Comparison of ENCODE assay signal across 19 cellular contexts in genomic region chr4:147842573-147842972, GRCh38.
DNase-seq lines count a peak whose midpoint lies in the region; ATAC-seq and TF ChIP-seq lines count a peak whose summit lies in the region.
"Had no signal": no experiment of that assay in that cellular context is flagged by ENCODE, and none has a peak within 500 bp of the region (broad histone marks: within the 10 kb centered on the region; RNA-seq: fewer than 3 reads in every experiment).

No MANE protein-coding gene starts in this region.

- H3K4me1 Mint-ChIP-seq in neural crest cell (no peaks in the 10 kb centered on the region), Calu3 (ENCODE audit: low read depth, unreplicated experiment) (no peaks in the 10 kb centered on the region)
- H3K4me1 Mint-ChIP-seq: activated B cell treated with CpG ODN at 0.5 μM for 24 hours; activated CD8-positive, alpha-beta memory T cell treated with anti-CD3 and anti-CD28 coated beads, Interleukin-2, amount 10 ng/mL, durations not matched to agents 7 days and 5 days; central memory CD8-positive, alpha-beta T cell; naive thymus-derived CD4-positive, alpha-beta T cell had no signal

- TF ChIP-seq CTCF in KMS-11 (conservative IDR thresholded peaks at IDR 0.05; ENCODE audit: low read depth, low read length) (no peak), esophagus squamous epithelium (IDR thresholded peaks at IDR 0.05) (no peak), neural crest cell (conservative IDR thresholded peaks at IDR 0.05) (no peak), testis (IDR thresholded peaks at IDR 0.05) (no peak), Calu3 (IDR thresholded peaks at IDR 0.05; ENCODE audit: unreplicated experiment) (no peak)

- no peak overlapping the region for H3K9ac ChIP-seq in KMS-11

- no TSS peak for BruUV-seq in Calu3 (replicated peaks; lab: Mats Ljungman, UMichigan)

- H3K4me3 ChIP-seq in KMS-11 (IDR thresholded peaks at IDR 0.05; ENCODE audit: insufficient read depth, low read depth, low read length) = no peak overlapping the region
- H3K4me3 ChIP-seq in esophagus squamous epithelium = no peak overlapping the region
- no peak overlapping the region for H3K4me3 ChIP-seq in testis
- H3K4me3 ChIP-seq in aorta (ENCODE audit: low read length in 2 of 2) = no peak overlapping the region
- H3K4me3 ChIP-seq: GM12878 had no signal

- H3K4me3 Mint-ChIP-seq in neural crest cell = no peak overlapping the region
- H3K4me3 Mint-ChIP-seq in Calu3 (ENCODE audit: low read depth, unreplicated experiment) = no peak overlapping the region
- H3K4me3 Mint-ChIP-seq: activated B cell treated with CpG ODN at 0.5 μM for 24 hours; activated CD8-positive, alpha-beta memory T cell treated with anti-CD3 and anti-CD28 coated beads, Interleukin-2, amount 10 ng/mL, durations not matched to agents 7 days and 5 days; activated naive CD4-positive, alpha-beta T cell treated with anti-CD3 and anti-CD28 coated beads for 36 hours; CD14-positive monocyte; central memory CD8-positive, alpha-beta T cell; naive thymus-derived CD4-positive, alpha-beta T cell had no signal

- 0 out of 2 replicates have a peak overlapping the region, but pooled peaks have one; percentile 5 for H3K4me2 ChIP-seq in KMS-11

- H3K4me1 ChIP-seq in KMS-11 (ENCODE audit: low read depth, poor library complexity, severe bottlenecking) (peaks cover 55% of the 10 kb centered on the region), esophagus squamous epithelium (peaks cover 0 to 52% (median 11%) of the 10 kb centered on the region in 3 donors), testis (peaks cover 57% of the 10 kb centered on the region), aorta (ENCODE audit: control insufficient read depth in 1 of 2, insufficient read depth in 2 of 2, low read length in 2 of 2) (peaks cover 0 to 10% of the 10 kb centered on the region in 2 donors)

- no peaks in the 10 kb centered on the region for H3K9me3 Mint-ChIP-seq in neural crest cell
- H3K9me3 Mint-ChIP-seq in Calu3 (ENCODE audit: low read depth, unreplicated experiment) = no peaks in the 10 kb centered on the region
- H3K9me3 Mint-ChIP-seq: activated B cell treated with CpG ODN at 0.5 μM for 24 hours; activated naive CD4-positive, alpha-beta T cell treated with anti-CD3 and anti-CD28 coated beads for 36 hours; central memory CD8-positive, alpha-beta T cell; naive thymus-derived CD4-positive, alpha-beta T cell had no signal

- TF ChIP-seq POLR2A in esophagus squamous epithelium (IDR thresholded peaks at IDR 0.05) (no peak), testis (IDR thresholded peaks at IDR 0.05) (no peak)

- H3K27ac Mint-ChIP-seq in neural crest cell (ENCODE audit: unreplicated experiment) (peak overlapping the region; percentile 31), Calu3 (ENCODE audit: unreplicated experiment) (no peak overlapping the region)
- H3K27ac Mint-ChIP-seq: activated B cell treated with CpG ODN at 0.5 μM for 24 hours; activated CD8-positive, alpha-beta memory T cell treated with anti-CD3 and anti-CD28 coated beads, Interleukin-2, amount 10 ng/mL, durations not matched to agents 7 days and 5 days; activated naive CD4-positive, alpha-beta T cell treated with anti-CD3 and anti-CD28 coated beads for 36 hours; naive thymus-derived CD4-positive, alpha-beta T cell had no signal

- no peak overlapping the region for H2AFZ ChIP-seq in KMS-11 (ENCODE audit: low read depth)

- H3K9me3 ChIP-seq in esophagus squamous epithelium (no peaks in the 10 kb centered on the region), testis (no peaks in the 10 kb centered on the region), aorta (ENCODE audit: control insufficient read depth, low read length) (no peaks in the 10 kb centered on the region)

- peaks cover 27% of the 10 kb centered on the region; the same call in 1 of the 2 replicates for H3K79me2 ChIP-seq in KMS-11 (ENCODE audit: insufficient read depth, low read depth)

- no peak for ATAC-seq in aorta (ENCODE audit: low FRiP score)
- ATAC-seq: activated CD8-positive, alpha-beta memory T cell treated with anti-CD3 and anti-CD28 coated beads, Interleukin-2, amount 10 ng/mL, durations not matched to agents 7 days and 5 days; Panc1 had no signal

- H3K36me3 Mint-ChIP-seq in neural crest cell (ENCODE audit: low read depth) = no peaks in the 10 kb centered on the region
- H3K36me3 Mint-ChIP-seq in Calu3 (ENCODE audit: insufficient read depth, unreplicated experiment) = no peaks in the 10 kb centered on the region

- H3K27ac ChIP-seq in KMS-11 = no peak overlapping the region
- H3K27ac ChIP-seq in esophagus squamous epithelium = peak overlapping the region in 3 of 4 donors; percentile 35 to 93 (median 57)
- H3K27ac ChIP-seq in testis = peak overlapping the region; percentile 74 to 92
- no peak overlapping the region for H3K27ac ChIP-seq in aorta (ENCODE audit: low read depth in 1 of 2, low read length in 2 of 2)

- H3K27me3 Mint-ChIP-seq in neural crest cell (ENCODE audit: low read depth) (no peaks in the 10 kb centered on the region), Calu3 (ENCODE audit: unreplicated experiment) (no peaks in the 10 kb centered on the region)
- H3K27me3 Mint-ChIP-seq: activated B cell treated with CpG ODN at 0.5 μM for 24 hours; central memory CD8-positive, alpha-beta T cell had no signal

- intact Hi-C loops in esophagus squamous epithelium (cut with DNase I) (no loop called here), testis (cut with DNase I; ENCODE audit: low total_unique reads) (no loop called here), Calu3 (cut with micrococcal nuclease; ENCODE audit: unreplicated experiment) (no loop called here), aorta (cut with DNase I) (loop anchor here in 1 of 2 donors (5.0 kb wide), 1 partner anchor 85 kb away; no protein-coding TSS in a partner anchor)

- DNase-seq in esophagus squamous epithelium (lab: John Stamatoyannopoulos, UW) (no peak), neural crest cell (ENCODE audit: low read depth, low spot score) (no peak), testis (peak; percentile 83), NCI-H526 treated with DMSO at 0.1 percent for 48 hours (lab: John Stamatoyannopoulos, UW) (no peak), Calu3 (no peak), aorta (no peak)
- DNase-seq: activated B cell treated with CpG ODN at 0.5 μM for 24 hours; activated CD8-positive, alpha-beta memory T cell treated with anti-CD3 and anti-CD28 coated beads, Interleukin-2, amount 10 ng/mL, durations not matched to agents 7 days and 5 days; EL; hippocampal formation; NCI-H2029; NCI-H774 had no signal

- CTCF ChIA-PET in Calu3 (lab: Charles Lee) = no interaction called here

- H4K20me1 ChIP-seq in KMS-11 (ENCODE audit: insufficient read depth) = no peaks in the 10 kb centered on the region

- H3K36me3 ChIP-seq in KMS-11 (ENCODE audit: insufficient read depth) (no peaks in the 10 kb centered on the region), esophagus squamous epithelium (peaks cover 0 to 13% (median 0%) of the 10 kb centered on the region in 3 donors), testis (ENCODE audit: low read depth, missing control alignments) (no peaks in the 10 kb centered on the region), aorta (ENCODE audit: control insufficient read depth in 1 of 2, insufficient read depth in 2 of 2, low read length in 1 of 2) (peaks cover 0 to 6% of the 10 kb centered on the region in 2 donors)

- 90 to 92% methylated on average over 6 of the region's 6 CpGs for WGBS in esophagus squamous epithelium, 2 donors
- 51 to 57% methylated on average over 6 of the region's 6 CpGs for WGBS in testis, 2 donors
- WGBS in aorta, 2 donors = 76 to 77% methylated on average over 6 of the region's 6 CpGs

- no peaks in the 10 kb centered on the region for H3K27me3 ChIP-seq in KMS-11 (ENCODE audit: insufficient read depth, low read depth)
- H3K27me3 ChIP-seq in esophagus squamous epithelium = no peaks in the 10 kb centered on the region
- H3K27me3 ChIP-seq in testis = no peaks in the 10 kb centered on the region
- H3K27me3 ChIP-seq in aorta (ENCODE audit: control insufficient read depth in 1 of 2, insufficient read depth in 2 of 2, low read length in 1 of 2) = no peaks in the 10 kb centered on the region

Comparison
In these comparisons a context has a peak if more than half of its experiments do, and no peak if none do; other contexts are left out.
1. H3K27ac ChIP-seq: peak in esophagus squamous epithelium (3 of 4) and testis (2 of 2); none in KMS-11 (single experiment) and aorta (0 of 2).